1 cellular context compared by ENCODE assay signal in the genomic region with DNA sequence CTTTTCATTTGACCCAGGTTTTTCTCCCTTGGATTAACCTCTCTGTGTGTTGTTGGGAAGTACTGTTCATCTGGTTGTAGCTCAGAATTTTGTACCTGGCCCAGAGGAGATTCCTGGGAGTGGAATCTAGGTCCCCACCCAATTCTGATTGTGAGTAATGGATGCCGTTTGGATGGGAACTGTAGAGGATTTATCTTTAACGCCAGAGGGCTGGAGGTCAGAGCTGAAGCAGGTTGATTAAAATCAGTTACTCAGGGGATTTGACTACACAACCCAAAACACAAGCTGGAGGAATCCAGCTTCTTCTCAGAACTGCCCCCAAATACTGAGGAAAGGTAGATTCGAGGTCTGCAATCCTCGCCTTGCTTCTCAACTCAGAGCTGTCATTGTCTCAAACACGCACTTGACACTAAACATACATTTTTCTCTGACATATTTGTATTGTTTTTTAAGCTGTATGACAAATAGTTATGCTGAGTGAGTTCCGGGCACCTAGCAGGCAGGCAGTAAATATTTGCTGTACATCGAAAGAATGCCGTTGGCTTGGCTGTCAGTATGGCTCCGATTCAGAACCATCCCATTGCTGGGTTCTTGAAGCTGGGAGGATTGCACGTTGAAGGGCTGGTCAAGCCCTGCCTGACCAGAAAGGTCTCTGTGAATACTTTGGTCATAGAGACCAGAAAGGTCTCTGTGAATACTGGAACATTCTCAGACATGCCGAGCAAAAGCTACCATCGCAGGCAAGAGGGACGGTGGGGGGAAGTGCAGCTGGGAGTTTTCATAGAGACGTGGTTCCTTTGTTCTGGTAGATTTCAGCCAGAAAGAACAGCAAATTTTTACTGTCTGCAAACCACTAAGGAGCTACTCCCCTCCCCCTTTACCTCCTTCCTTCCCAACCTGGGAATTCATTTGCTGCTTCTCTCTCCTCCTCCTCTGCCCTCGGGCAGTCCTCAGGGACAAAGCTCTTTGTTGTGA.
TF ChIP-seq lines count a peak whose summit lies in the region.

No MANE protein-coding gene starts in this region.

TF ChIP-seq in HepG2, 621 proteins besides CTCF, POLR2A, EP300 and RAD21 (continued from another document and continues in another):
- TF ChIP-seq, protein P1, sequence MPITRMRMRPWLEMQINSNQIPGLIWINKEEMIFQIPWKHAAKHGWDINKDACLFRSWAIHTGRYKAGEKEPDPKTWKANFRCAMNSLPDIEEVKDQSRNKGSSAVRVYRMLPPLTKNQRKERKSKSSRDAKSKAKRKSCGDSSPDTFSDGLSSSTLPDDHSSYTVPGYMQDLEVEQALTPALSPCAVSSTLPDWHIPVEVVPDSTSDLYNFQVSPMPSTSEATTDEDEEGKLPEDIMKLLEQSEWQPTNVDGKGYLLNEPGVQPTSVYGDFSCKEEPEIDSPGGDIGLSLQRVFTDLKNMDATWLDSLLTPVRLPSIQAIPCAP (CRISPR knock-in tag; IDR thresholded peaks at IDR 0.05; ENCODE audit: low read depth), result no peak
- TF ChIP-seq ZSCAN31 (CRISPR knock-in tag; IDR thresholded peaks at IDR 0.05; ENCODE audit: low read depth), result no peak
- no peak for TF ChIP-seq ETV6 (CRISPR knock-in tag; conservative IDR thresholded peaks at IDR 0.05)
- no peak for TF ChIP-seq ZFP36L2 (CRISPR knock-in tag; IDR thresholded peaks at IDR 0.05)
- no peak for TF ChIP-seq STAG1 (CRISPR knock-in tag; IDR thresholded peaks at IDR 0.05)
- no peak for TF ChIP-seq STAT6 (CRISPR knock-in tag; IDR thresholded peaks at IDR 0.05; ENCODE audit: borderline replicate concordance)
- no peak for TF ChIP-seq ZNF367 (CRISPR knock-in tag; IDR thresholded peaks at IDR 0.05; ENCODE audit: borderline replicate concordance)
- no peak for TF ChIP-seq RBM22 (optimal IDR thresholded peaks at IDR 0.05; ENCODE audit: low read length)
- TF ChIP-seq, protein P2, sequence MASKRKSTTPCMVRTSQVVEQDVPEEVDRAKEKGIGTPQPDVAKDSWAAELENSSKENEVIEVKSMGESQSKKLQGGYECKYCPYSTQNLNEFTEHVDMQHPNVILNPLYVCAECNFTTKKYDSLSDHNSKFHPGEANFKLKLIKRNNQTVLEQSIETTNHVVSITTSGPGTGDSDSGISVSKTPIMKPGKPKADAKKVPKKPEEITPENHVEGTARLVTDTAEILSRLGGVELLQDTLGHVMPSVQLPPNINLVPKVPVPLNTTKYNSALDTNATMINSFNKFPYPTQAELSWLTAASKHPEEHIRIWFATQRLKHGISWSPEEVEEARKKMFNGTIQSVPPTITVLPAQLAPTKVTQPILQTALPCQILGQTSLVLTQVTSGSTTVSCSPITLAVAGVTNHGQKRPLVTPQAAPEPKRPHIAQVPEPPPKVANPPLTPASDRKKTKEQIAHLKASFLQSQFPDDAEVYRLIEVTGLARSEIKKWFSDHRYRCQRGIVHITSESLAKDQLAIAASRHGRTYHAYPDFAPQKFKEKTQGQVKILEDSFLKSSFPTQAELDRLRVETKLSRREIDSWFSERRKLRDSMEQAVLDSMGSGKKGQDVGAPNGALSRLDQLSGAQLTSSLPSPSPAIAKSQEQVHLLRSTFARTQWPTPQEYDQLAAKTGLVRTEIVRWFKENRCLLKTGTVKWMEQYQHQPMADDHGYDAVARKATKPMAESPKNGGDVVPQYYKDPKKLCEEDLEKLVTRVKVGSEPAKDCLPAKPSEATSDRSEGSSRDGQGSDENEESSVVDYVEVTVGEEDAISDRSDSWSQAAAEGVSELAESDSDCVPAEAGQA (IDR thresholded peaks at IDR 0.05; ENCODE audit: low read depth), result no peak
- TF ChIP-seq, protein P2 (CRISPR knock-in tag; IDR thresholded peaks at IDR 0.05; ENCODE audit: borderline replicate concordance), result no peak
- TF ChIP-seq, protein P3, sequence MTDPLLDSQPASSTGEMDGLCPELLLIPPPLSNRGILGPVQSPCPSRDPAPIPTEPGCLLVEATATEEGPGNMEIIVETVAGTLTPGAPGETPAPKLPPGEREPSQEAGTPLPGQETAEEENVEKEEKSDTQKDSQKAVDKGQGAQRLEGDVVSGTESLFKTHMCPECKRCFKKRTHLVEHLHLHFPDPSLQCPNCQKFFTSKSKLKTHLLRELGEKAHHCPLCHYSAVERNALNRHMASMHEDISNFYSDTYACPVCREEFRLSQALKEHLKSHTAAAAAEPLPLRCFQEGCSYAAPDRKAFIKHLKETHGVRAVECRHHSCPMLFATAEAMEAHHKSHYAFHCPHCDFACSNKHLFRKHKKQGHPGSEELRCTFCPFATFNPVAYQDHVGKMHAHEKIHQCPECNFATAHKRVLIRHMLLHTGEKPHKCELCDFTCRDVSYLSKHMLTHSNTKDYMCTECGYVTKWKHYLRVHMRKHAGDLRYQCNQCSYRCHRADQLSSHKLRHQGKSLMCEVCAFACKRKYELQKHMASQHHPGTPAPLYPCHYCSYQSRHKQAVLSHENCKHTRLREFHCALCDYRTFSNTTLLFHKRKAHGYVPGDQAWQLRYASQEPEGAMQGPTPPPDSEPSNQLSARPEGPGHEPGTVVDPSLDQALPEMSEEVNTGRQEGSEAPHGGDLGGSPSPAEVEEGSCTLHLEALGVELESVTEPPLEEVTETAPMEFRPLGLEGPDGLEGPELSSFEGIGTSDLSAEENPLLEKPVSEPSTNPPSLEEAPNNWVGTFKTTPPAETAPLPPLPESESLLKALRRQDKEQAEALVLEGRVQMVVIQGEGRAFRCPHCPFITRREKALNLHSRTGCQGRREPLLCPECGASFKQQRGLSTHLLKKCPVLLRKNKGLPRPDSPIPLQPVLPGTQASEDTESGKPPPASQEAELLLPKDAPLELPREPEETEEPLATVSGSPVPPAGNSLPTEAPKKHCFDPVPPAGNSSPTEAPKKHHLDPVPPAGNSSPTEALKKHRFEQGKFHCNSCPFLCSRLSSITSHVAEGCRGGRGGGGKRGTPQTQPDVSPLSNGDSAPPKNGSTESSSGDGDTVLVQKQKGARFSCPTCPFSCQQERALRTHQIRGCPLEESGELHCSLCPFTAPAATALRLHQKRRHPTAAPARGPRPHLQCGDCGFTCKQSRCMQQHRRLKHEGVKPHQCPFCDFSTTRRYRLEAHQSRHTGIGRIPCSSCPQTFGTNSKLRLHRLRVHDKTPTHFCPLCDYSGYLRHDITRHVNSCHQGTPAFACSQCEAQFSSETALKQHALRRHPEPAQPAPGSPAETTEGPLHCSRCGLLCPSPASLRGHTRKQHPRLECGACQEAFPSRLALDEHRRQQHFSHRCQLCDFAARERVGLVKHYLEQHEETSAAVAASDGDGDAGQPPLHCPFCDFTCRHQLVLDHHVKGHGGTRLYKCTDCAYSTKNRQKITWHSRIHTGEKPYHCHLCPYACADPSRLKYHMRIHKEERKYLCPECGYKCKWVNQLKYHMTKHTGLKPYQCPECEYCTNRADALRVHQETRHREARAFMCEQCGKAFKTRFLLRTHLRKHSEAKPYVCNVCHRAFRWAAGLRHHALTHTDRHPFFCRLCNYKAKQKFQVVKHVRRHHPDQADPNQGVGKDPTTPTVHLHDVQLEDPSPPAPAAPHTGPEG (CRISPR knock-in tag; IDR thresholded peaks at IDR 0.05), result no peak
- no peak for TF ChIP-seq HCFC1 (IDR thresholded peaks at IDR 0.05; ENCODE audit: low read depth, low read length)
- no peak for TF ChIP-seq KLF12 (CRISPR knock-in tag; IDR thresholded peaks at IDR 0.05; ENCODE audit: borderline replicate concordance)
- TF ChIP-seq U2AF1 (optimal IDR thresholded peaks at IDR 0.05; ENCODE audit: low read depth, low read length), result no peak
- no peak for TF ChIP-seq ZGPAT (CRISPR knock-in tag; IDR thresholded peaks at IDR 0.05)
- no peak for TF ChIP-seq MATR3 (CRISPR knock-in tag; IDR thresholded peaks at IDR 0.05)
- TF ChIP-seq RFX3 (CRISPR knock-in tag; IDR thresholded peaks at IDR 0.05), result no peak
- TF ChIP-seq TRAFD1 (CRISPR knock-in tag; IDR thresholded peaks at IDR 0.05; ENCODE audit: borderline replicate concordance), result no peak
- TF ChIP-seq POGK (CRISPR knock-in tag; conservative IDR thresholded peaks at IDR 0.05), result no peak
- TF ChIP-seq ZNF782 (CRISPR knock-in tag; IDR thresholded peaks at IDR 0.05; ENCODE audit: borderline replicate concordance), result no peak
- TF ChIP-seq KLF6 (CRISPR knock-in tag; IDR thresholded peaks at IDR 0.05), result no peak
- no peak for TF ChIP-seq DMTF1 (CRISPR knock-in tag; IDR thresholded peaks at IDR 0.05)
- TF ChIP-seq ZNF101 (CRISPR knock-in tag; IDR thresholded peaks at IDR 0.05; ENCODE audit: borderline replicate concordance, low read depth), result no peak
- no peak for TF ChIP-seq EED (CRISPR knock-in tag; IDR thresholded peaks at IDR 0.05)
- TF ChIP-seq REXO4 (CRISPR knock-in tag; IDR thresholded peaks at IDR 0.05; ENCODE audit: borderline replicate concordance), result no peak
- TF ChIP-seq ZNF431 (CRISPR knock-in tag; IDR thresholded peaks at IDR 0.05; ENCODE audit: borderline replicate concordance, low read depth), result 0 out of 2 replicates have a peak, but pooled peaks have one; percentile 20
